In the genomic region with DNA sequence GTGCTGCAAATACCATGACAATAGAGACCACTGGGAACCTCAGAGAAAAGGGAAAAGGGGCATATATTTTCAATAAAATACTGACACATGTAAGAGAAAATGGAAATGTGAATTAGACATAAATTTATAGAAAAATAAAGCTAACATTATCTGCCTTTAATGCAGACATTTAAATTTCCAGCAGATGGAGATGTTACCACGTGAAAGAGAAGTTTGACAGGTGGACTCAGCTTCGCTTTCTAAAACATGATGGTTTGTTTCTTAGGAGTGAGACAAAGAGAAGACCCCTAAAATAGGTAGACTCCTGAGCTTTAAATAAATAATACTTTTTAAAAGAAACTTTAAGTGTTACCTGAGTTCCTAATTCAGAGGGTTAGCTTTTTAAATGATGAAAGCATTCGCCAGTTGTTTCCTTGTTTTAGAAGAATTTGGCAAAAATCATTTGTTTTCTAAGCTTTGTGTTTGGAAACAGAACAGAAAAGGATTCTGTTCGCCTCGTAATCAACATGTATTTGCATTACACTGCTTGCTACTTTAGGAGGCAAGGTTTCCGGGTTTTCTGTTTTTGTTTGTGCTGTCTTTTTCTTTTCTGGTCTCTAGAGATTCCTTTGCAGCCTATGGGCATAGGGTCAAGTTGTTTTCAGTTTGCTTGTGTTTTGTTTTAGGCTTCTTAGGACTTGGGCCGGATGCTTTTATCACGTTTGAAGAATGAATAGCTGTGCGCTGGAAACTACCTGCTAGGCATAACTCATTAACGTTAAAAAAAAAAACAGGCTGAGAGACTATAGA, we compare ENCODE assay signal across 9 cellular contexts.
A peak's percentile ranks its signal among the peaks of the same experiment; 100 is the strongest.
DNase-seq lines count a peak whose midpoint lies in the region; ATAC-seq, FAIRE-seq and TF ChIP-seq lines count a peak whose summit lies in the region.
"Had no signal": no experiment of that assay in that cellular context is flagged by ENCODE, and none has a peak within 500 bp of the region (broad histone marks: within the 10 kb centered on the region; RNA-seq: fewer than 3 reads in every experiment).

No MANE protein-coding gene starts in this region.

- H3K4me1 ChIP-seq in A673 (ENCODE audit: insufficient read depth, low read length, poor library complexity, severe bottlenecking), result peaks cover 28% of the 10 kb centered on the region
- H3K4me1 ChIP-seq in GM12878 (ENCODE audit: control insufficient read depth, insufficient read depth, low read length), result no peaks in the 10 kb centered on the region

- no peak overlapping the region for H3K4me2 ChIP-seq in GM12878 (ENCODE audit: control insufficient read depth, insufficient read depth)

- TF ChIP-seq POLR2A in GM12878 (IDR thresholded peaks at IDR 0.05; ENCODE audit: low read depth, low read length), result no peak

- H3K27ac ChIP-seq in A673 (ENCODE audit: low read depth, low read length, poor library complexity, severe bottlenecking) (no peak overlapping the region), GM12878 (ENCODE audit: control insufficient read depth, insufficient read depth) (no peak overlapping the region)

- SMC1A ChIA-PET in GM12878 (lab: Charles Lee; ENCODE audit: uncharacterized antibody, unreplicated experiment), result interaction anchor here (2.5 to 2.9 kb wide), 2 partner anchors 54 to 57 kb away, joined by 7 to 16 read pairs; no protein-coding TSS in a partner anchor

- DNase-seq in A673 (ENCODE audit: low spot score), result peak; percentile 42
- DNase-seq in HT-29 (ENCODE audit: low spot score), result peak; percentile 80
- no peak for DNase-seq in GM12878 (ENCODE audit: low read depth, low spot score)
- no peak for DNase-seq in left lobe of liver (ENCODE audit: low spot score)
- no peak for DNase-seq in NOMO-1 treated with DMSO at 0.1 percent for 48 hours (lab: John Stamatoyannopoulos, UW; ENCODE audit: unreplicated experiment)
- DNase-seq in HEK293T (ENCODE audit: extremely low spot score), result no peak
- DNase-seq: activated T-cell treated with anti-CD3 and anti-CD28 coated beads, Interleukin-2, amount 50 U/mL, for 48 hours had no signal

- POLR2A ChIA-PET in A673 (lab: Charles Lee; ENCODE audit: low non-redundant PET), result no interaction called here
- POLR2A ChIA-PET in GM12878 (lab: Charles Lee), result no interaction called here
- POLR2A ChIA-PET in HEK293T (lab: Yijun Ruan, JAX), result no interaction called here

- TF ChIP-seq CTCF in A673 (conservative IDR thresholded peaks at IDR 0.05; ENCODE audit: low read depth, low read length) (peak; percentile 64), GM12878 (IDR thresholded peaks at IDR 0.05 in 2 of 3, conservative IDR thresholded peaks at IDR 0.05 in 1 of 3; ENCODE audit: control insufficient read depth in 2 of 3, extremely low read depth in 1 of 3, insufficient read depth in 1 of 3, low read depth in 3 of 3, low read length in 3 of 3) (peak in 2 of 3 experiments; percentile 28 to 32; a peak in 2 of 6 replicates)

- no peaks in the 10 kb centered on the region for H4K20me1 ChIP-seq in GM12878 (ENCODE audit: control insufficient read depth, insufficient read depth)

- CTCF ChIA-PET in A673 (lab: Charles Lee) (interaction anchor here (1.3 to 2.5 kb wide), 2 partner anchors 54 to 58 kb away, joined by 10 to 22 read pairs; no protein-coding TSS in a partner anchor), GM12878 (lab: Yijun Ruan, JAX) (interaction anchor here (1.2 to 2.5 kb wide), 3 partner anchors 17 to 58 kb away, joined by 3 to 15 read pairs (median 12); no protein-coding TSS in a partner anchor), HEK293T (lab: Yijun Ruan, JAX) (interaction anchor here (0.6 to 2.8 kb wide), 11 partner anchors 8 to 376 kb away, joined by 3 to 12 read pairs (median 4); no protein-coding TSS in a partner anchor)

- no peak overlapping the region for H2AFZ ChIP-seq in GM12878 (ENCODE audit: control insufficient read depth, low read depth, low read length)

- ATAC-seq in GM12878, result no peak
- peak; percentile 76 for ATAC-seq in left lobe of liver
- ATAC-seq in GM18502 (IDR thresholded peaks at IDR 0.05; ENCODE audit: poor library complexity, unreplicated experiment), result no peak
- no peak for ATAC-seq in HG02642 (IDR thresholded peaks at IDR 0.05; ENCODE audit: poor library complexity, unreplicated experiment)

- no peaks in the 10 kb centered on the region for H3K36me3 ChIP-seq in A673 (ENCODE audit: insufficient read depth, low read length, poor library complexity, severe bottlenecking)
- H3K36me3 ChIP-seq in GM12878 (ENCODE audit: control insufficient read depth in 2 of 2, insufficient read depth in 2 of 2, low read length in 1 of 2), result no peaks in the 10 kb centered on the region

- TF ChIP-seq EP300 in GM12878 (IDR thresholded peaks at IDR 0.05; ENCODE audit: borderline replicate concordance in 1 of 2, control insufficient read depth in 1 of 2, low read depth in 2 of 2, low read length in 2 of 2), result no peak

- H3K4me3 ChIP-seq in A673 (ENCODE audit: low read depth, low read length, poor library complexity, severe bottlenecking) (no peak overlapping the region), GM12878 (no peak overlapping the region)

- FAIRE-seq in GM12878 (lab: Jason Lieb, UNC), result no peak

- no peaks in the 10 kb centered on the region for H3K9me3 ChIP-seq in A673 (ENCODE audit: low read depth, low read length, poor library complexity, severe bottlenecking)
- no peaks in the 10 kb centered on the region; the same call in 2 of the 3 replicates for H3K9me3 ChIP-seq in GM12878 (replicated peaks; ENCODE audit: control insufficient read depth, insufficient read depth, low read length)

- TF ChIP-seq RAD21 in GM12878 (IDR thresholded peaks at IDR 0.05; ENCODE audit: insufficient read depth, low read depth, low read length), result peak; percentile 62

- BruUV-seq in A673 (replicated peaks; lab: Mats Ljungman, UMichigan), result no TSS peak
- no TSS peak for BruUV-seq in GM12878 (replicated peaks; lab: Mats Ljungman, UMichigan)

- in situ Hi-C loops in GM12878 (cut with MboI), result no loop called here

- intact Hi-C loops in A673 (cut with micrococcal nuclease; ENCODE audit: unreplicated experiment) (loop anchor here (2.0 to 5.0 kb wide), 3 partner anchors 54 to 416 kb away; no protein-coding TSS in a partner anchor), GM12878 (cut with micrococcal nuclease; ENCODE audit: unreplicated experiment) (loop anchor here (5.0 kb wide), 1 partner anchor 56 kb away; no protein-coding TSS in a partner anchor)

- H3K27me3 ChIP-seq in A673 (replicated peaks; ENCODE audit: insufficient read depth, low read depth, low read length, poor library complexity) (no peaks in the 10 kb centered on the region), GM12878 (replicated peaks in 1 of 2; ENCODE audit: control insufficient read depth in 2 of 2, insufficient read depth in 2 of 2, low read length in 1 of 2) (no peaks in the 10 kb centered on the region; a peak in 1 of 4 replicates)

- no peak overlapping the region for H3K9ac ChIP-seq in GM12878 (ENCODE audit: control insufficient read depth, insufficient read depth, low read length)

- 5% methylated on average over 10 of the region's 10 CpGs for WGBS in GM12878 (ENCODE audit: insufficient coverage, insufficient replicate concordance, low lambda C conversion rate, missing lambda C conversion rate)

- RAD21 ChIA-PET in GM12878 (lab: Charles Lee; ENCODE audit: unreplicated experiment), result interaction anchor here (1.7 kb wide), 1 partner anchor 54 kb away, joined by 9 read pairs; no protein-coding TSS in a partner anchor

- H3K79me2 ChIP-seq in GM12878 (ENCODE audit: control insufficient read depth, insufficient read depth, low read length), result no peaks in the 10 kb centered on the region

TF ChIP-seq in GM12878, 131 proteins besides CTCF, POLR2A, EP300 and RAD21:
- TF ChIP-seq, protein P1, sequence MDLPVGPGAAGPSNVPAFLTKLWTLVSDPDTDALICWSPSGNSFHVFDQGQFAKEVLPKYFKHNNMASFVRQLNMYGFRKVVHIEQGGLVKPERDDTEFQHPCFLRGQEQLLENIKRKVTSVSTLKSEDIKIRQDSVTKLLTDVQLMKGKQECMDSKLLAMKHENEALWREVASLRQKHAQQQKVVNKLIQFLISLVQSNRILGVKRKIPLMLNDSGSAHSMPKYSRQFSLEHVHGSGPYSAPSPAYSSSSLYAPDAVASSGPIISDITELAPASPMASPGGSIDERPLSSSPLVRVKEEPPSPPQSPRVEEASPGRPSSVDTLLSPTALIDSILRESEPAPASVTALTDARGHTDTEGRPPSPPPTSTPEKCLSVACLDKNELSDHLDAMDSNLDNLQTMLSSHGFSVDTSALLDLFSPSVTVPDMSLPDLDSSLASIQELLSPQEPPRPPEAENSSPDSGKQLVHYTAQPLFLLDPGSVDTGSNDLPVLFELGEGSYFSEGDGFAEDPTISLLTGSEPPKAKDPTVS (IDR thresholded peaks at IDR 0.05; ENCODE audit: low read depth, low read length), result no peak
- TF ChIP-seq SMAD5 (IDR thresholded peaks at IDR 0.05; ENCODE audit: low read depth) (no peak), CHD4 (IDR thresholded peaks at IDR 0.05) (no peak), LARP7 (IDR thresholded peaks at IDR 0.05) (no peak), SMC3 (IDR thresholded peaks at IDR 0.05; ENCODE audit: borderline replicate concordance, low read length) (peak; percentile 37; the same call in 1 of the 2 replicates)

TF ChIP-seq in HEK293T, 16 proteins besides CTCF, POLR2A, EP300 and RAD21:
- TF ChIP-seq CTBP1 (IDR thresholded peaks at IDR 0.05; ENCODE audit: borderline replicate concordance) (no peak), LEF1 (IDR thresholded peaks at IDR 0.05; ENCODE audit: borderline replicate concordance) (no peak), ARNT (IDR thresholded peaks at IDR 0.05) (no peak), ZNF384 (IDR thresholded peaks at IDR 0.05) (no peak), HDGF (IDR thresholded peaks at IDR 0.05; ENCODE audit: borderline replicate concordance) (no peak), BHLHE40 (IDR thresholded peaks at IDR 0.05; ENCODE audit: borderline replicate concordance) (no peak), FOXK2 (IDR thresholded peaks at IDR 0.05) (no peak), NFRKB (IDR thresholded peaks at IDR 0.05) (no peak), ELF4 (IDR thresholded peaks at IDR 0.05) (no peak), TARDBP (IDR thresholded peaks at IDR 0.05) (no peak), L3MBTL2 (conservative IDR thresholded peaks at IDR 0.05) (no peak)
- TF ChIP-seq, protein P2, sequence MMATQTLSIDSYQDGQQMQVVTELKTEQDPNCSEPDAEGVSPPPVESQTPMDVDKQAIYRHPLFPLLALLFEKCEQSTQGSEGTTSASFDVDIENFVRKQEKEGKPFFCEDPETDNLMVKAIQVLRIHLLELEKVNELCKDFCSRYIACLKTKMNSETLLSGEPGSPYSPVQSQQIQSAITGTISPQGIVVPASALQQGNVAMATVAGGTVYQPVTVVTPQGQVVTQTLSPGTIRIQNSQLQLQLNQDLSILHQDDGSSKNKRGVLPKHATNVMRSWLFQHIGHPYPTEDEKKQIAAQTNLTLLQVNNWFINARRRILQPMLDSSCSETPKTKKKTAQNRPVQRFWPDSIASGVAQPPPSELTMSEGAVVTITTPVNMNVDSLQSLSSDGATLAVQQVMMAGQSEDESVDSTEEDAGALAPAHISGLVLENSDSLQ (IDR thresholded peaks at IDR 0.05), result no peak

Comparison
In these comparisons a context has a peak if more than half of its experiments do, and no peak if none do; other contexts are left out.
1. DNase-seq: peak in A673 (single experiment) and HT-29 (single experiment); none in GM12878 (single experiment), left lobe of liver (single experiment), NOMO-1 treated with DMSO at 0.1 percent for 48 hours (single experiment) and HEK293T (single experiment).